ENCODE assay signal across 16 cellular contexts in genomic region chr10:86188326-86188725, GRCh38.
"Had no signal": no experiment of that assay in that cellular context is flagged by ENCODE, and none has a peak within 500 bp of the region (broad histone marks: within the 10 kb centered on the region; RNA-seq: fewer than 3 reads in every experiment).

No MANE protein-coding gene starts in this region.

- H3K4me1 ChIP-seq: body of pancreas, esophagus squamous epithelium, heart right ventricle, left ventricle myocardium inferior, transverse colon had no signal

- ATAC-seq: body of pancreas, heart right ventricle, WTC11 had no signal

- H3K36me3 ChIP-seq: esophagus squamous epithelium, heart right ventricle, left ventricle myocardium inferior, ovary, transverse colon had no signal

- H3K27me3 ChIP-seq: body of pancreas, esophagus squamous epithelium, ovary, transverse colon had no signal

- DNase-seq: activated CD4-positive, alpha-beta T cell treated with anti-CD3 and anti-CD28 coated beads, Interleukin-2, amount 10 ng/mL, durations not matched to agents 7 days and 5 days; activated CD8-positive, alpha-beta memory T cell treated with anti-CD3 and anti-CD28 coated beads for 24 hours; activated naive CD4-positive, alpha-beta T cell treated with anti-CD3 and anti-CD28 coated beads, Interleukin-2, amount 10 ng/mL, durations not matched to agents 7 days and 5 days; body of pancreas; esophagus squamous epithelium; foreskin fibroblast; heart right ventricle; left ventricle myocardium inferior; mesenchymal stem cell; nephron progenitor cell; ovary; T-helper 1 cell; transverse colon had no signal

- H3K4me3 ChIP-seq: body of pancreas, esophagus squamous epithelium, heart right ventricle, left ventricle myocardium inferior, ovary, SK-N-MC, skin epidermis, transverse colon had no signal

- H3K9me3 ChIP-seq: body of pancreas, esophagus squamous epithelium, ovary, transverse colon had no signal

- H3K27ac ChIP-seq: body of pancreas, esophagus squamous epithelium, heart right ventricle, left ventricle myocardium inferior, ovary, SK-N-MC, skin epidermis, transverse colon had no signal
